Comparison of ENCODE assay signal across 12 cellular contexts in the genomic region with DNA sequence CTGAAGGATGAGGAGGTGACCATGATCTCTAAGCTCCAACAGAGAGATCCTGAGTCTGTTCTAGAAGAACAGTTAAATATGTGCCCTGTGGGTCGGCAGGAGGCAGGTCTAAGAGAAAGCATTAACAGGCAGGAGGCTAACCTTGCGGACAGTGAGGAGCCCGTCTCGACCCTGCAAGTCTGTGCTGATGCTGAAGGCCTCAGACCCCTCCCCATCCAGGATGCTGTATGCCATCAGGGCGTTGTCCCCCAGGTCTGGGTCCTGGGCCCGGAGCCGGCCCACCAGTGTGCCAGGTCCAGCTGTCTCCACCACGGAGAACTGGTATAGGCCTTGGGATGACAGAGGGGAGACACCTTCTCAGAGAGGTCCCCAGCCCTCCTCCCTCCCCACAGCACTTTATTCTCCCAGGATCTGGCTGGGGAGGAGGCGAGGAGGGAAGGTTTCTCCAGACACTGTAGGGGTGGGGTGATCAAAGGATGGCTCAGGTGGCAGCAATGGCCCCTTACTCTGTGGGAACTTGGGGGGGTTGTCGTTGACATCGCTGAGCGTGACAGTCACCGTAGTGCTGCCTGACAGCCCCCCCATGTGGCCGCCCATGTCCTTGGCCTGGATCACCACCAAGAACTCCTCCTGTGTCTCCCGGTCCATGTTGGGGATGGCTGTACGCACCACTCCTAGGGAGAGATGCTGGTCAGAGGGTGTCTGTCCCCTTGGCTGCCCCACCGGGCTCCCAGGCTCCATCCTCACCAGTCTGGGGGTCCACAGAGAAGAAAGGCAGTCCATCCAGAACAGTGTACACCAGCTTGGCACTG. TPM values are rescaled to one million over a fixed set of nuclear protein-coding genes. Genes with fewer than 3 reads are reported as not detected.
DNase-seq lines count a peak whose midpoint lies in the region; ATAC-seq and TF ChIP-seq lines count a peak whose summit lies in the region.
"Had no signal": no experiment of that assay in that cellular context is flagged by ENCODE, and none has a peak within 500 bp of the region (broad histone marks: within the 10 kb centered on the region; RNA-seq: fewer than 3 reads in every experiment).

No MANE protein-coding gene starts in this region.

- H3K27ac Mint-ChIP-seq in activated CD4-positive, alpha-beta T cell treated with anti-CD3 and anti-CD28 coated beads, Interleukin-2, amount 10 ng/mL, durations not matched to agents 7 days and 5 days: no peak overlapping the region
- H3K27ac Mint-ChIP-seq: CD4-positive, CD25-positive, alpha-beta regulatory T cell had no signal

- H3K36me3 Mint-ChIP-seq in activated CD4-positive, alpha-beta T cell treated with anti-CD3 and anti-CD28 coated beads, Interleukin-2, amount 10 ng/mL, durations not matched to agents 7 days and 5 days (ENCODE audit: low read depth): peaks cover 8% of the 10 kb centered on the region
- H3K36me3 Mint-ChIP-seq: CD4-positive, CD25-positive, alpha-beta regulatory T cell had no signal

- ATAC-seq in Right ventricle myocardium superior (ENCODE audit: poor library complexity) (no peak), GM21825 (IDR thresholded peaks at IDR 0.05; ENCODE audit: unreplicated experiment) (no peak), HG02885 (IDR thresholded peaks at IDR 0.05; ENCODE audit: poor library complexity, unreplicated experiment) (no peak)
- ATAC-seq: body of pancreas; naive thymus-derived CD4-positive, alpha-beta T cell had no signal

- WGBS in hepatocyte (ENCODE audit: low lambda C conversion rate, missing lambda C conversion rate): 80% methylated on average over 17 of the region's 17 CpGs

- H3K9me2 ChIP-seq in hepatocyte (replicated peaks; ENCODE audit: insufficient read depth): no peaks in the 10 kb centered on the region

- H4K20me1 ChIP-seq in hepatocyte (ENCODE audit: insufficient read depth, poor library complexity, severe bottlenecking): no peaks in the 10 kb centered on the region

- H3K4me3 ChIP-seq in left ventricle myocardium inferior (no peak overlapping the region), hepatocyte (no peak overlapping the region)
- H3K4me3 ChIP-seq: body of pancreas had no signal

- H3K9me3 Mint-ChIP-seq in activated CD4-positive, alpha-beta T cell treated with anti-CD3 and anti-CD28 coated beads, Interleukin-2, amount 10 ng/mL, durations not matched to agents 7 days and 5 days: no peaks in the 10 kb centered on the region
- H3K9me3 Mint-ChIP-seq: CD4-positive, CD25-positive, alpha-beta regulatory T cell; naive thymus-derived CD4-positive, alpha-beta T cell had no signal

- POLR2A ChIA-PET in activated CD4-positive, alpha-beta T cell treated with anti-CD3 and anti-CD28 coated beads, Interleukin-2, amount 10 ng/mL, durations not matched to agents 7 days and 5 days (lab: Charles Lee): no interaction called here

- H3K36me3 ChIP-seq in left ventricle myocardium inferior: peaks cover 8% of the 10 kb centered on the region
- H3K36me3 ChIP-seq in hepatocyte (replicated peaks; ENCODE audit: insufficient read depth, low read depth): no peaks in the 10 kb centered on the region

- DNase-seq in left ventricle myocardium inferior (no peak), Right ventricle myocardium superior (no peak), hepatocyte (ENCODE audit: low spot score) (no peak), NCI-H2171 treated with DMSO at 0.1 percent for 48 hours (lab: John Stamatoyannopoulos, UW) (no peak), OCI-M2 (lab: John Stamatoyannopoulos, UW; ENCODE audit: unreplicated experiment) (no peak)
- DNase-seq in activated CD4-positive, alpha-beta T cell treated with anti-CD3 and anti-CD28 coated beads, Interleukin-2, amount 10 ng/mL, durations not matched to agents 7 days and 5 days: peak; percentile 25
- DNase-seq: body of pancreas; CD4-positive, CD25-positive, alpha-beta regulatory T cell; NCI-H446 had no signal

- H3K27ac ChIP-seq in left ventricle myocardium inferior (replicated peaks) (no peak overlapping the region), hepatocyte (no peak overlapping the region)
- H3K27ac ChIP-seq: body of pancreas had no signal

- peaks cover 8% of the 10 kb centered on the region for H3K27me3 Mint-ChIP-seq in activated CD4-positive, alpha-beta T cell treated with anti-CD3 and anti-CD28 coated beads, Interleukin-2, amount 10 ng/mL, durations not matched to agents 7 days and 5 days
- H3K27me3 Mint-ChIP-seq: CD4-positive, CD25-positive, alpha-beta regulatory T cell had no signal

- no peaks in the 10 kb centered on the region for H3K27me3 ChIP-seq in left ventricle myocardium inferior (ENCODE audit: low read depth)
- H3K27me3 ChIP-seq in hepatocyte: no peaks in the 10 kb centered on the region
- H3K27me3 ChIP-seq: body of pancreas had no signal

- H2AFZ ChIP-seq in hepatocyte: no peak overlapping the region

- TF ChIP-seq CTCF in left ventricle myocardium inferior (IDR thresholded peaks at IDR 0.05; ENCODE audit: borderline replicate concordance) (peak; percentile 40), hepatocyte (IDR thresholded peaks at IDR 0.05; ENCODE audit: poor library complexity) (peak; percentile 11)

- H3K4me1 ChIP-seq in left ventricle myocardium inferior: peaks cover 29% of the 10 kb centered on the region
- peaks cover 12% of the 10 kb centered on the region for H3K4me1 ChIP-seq in hepatocyte (ENCODE audit: insufficient read depth)

- H3K9me3 ChIP-seq in left ventricle myocardium inferior (replicated peaks): no peaks in the 10 kb centered on the region
- no peaks in the 10 kb centered on the region for H3K9me3 ChIP-seq in hepatocyte (ENCODE audit: low read depth)
- H3K9me3 ChIP-seq: body of pancreas had no signal

- CTCF ChIA-PET in activated CD4-positive, alpha-beta T cell treated with anti-CD3 and anti-CD28 coated beads, Interleukin-2, amount 10 ng/mL, durations not matched to agents 7 days and 5 days (lab: Charles Lee): interaction anchor here (0.8 to 5.9 kb wide), 7 partner anchors 8 to 81 kb away, joined by 3 to 36 read pairs (median 4); no protein-coding TSS in a partner anchor

- H3K79me2 ChIP-seq in hepatocyte: no peaks in the 10 kb centered on the region

- no peak overlapping the region for H3K4me3 Mint-ChIP-seq in activated CD4-positive, alpha-beta T cell treated with anti-CD3 and anti-CD28 coated beads, Interleukin-2, amount 10 ng/mL, durations not matched to agents 7 days and 5 days

- no peak overlapping the region for H3K4me2 ChIP-seq in hepatocyte

- intact Hi-C loops in left ventricle myocardium inferior (cut with micrococcal nuclease): no loop called here
- intact Hi-C loops in Right ventricle myocardium superior (cut with DNase I): no loop called here

- H3K4me1 Mint-ChIP-seq in activated CD4-positive, alpha-beta T cell treated with anti-CD3 and anti-CD28 coated beads, Interleukin-2, amount 10 ng/mL, durations not matched to agents 7 days and 5 days: peaks cover 18% of the 10 kb centered on the region

RNA-seq across cellular contexts. Expression of a gene that starts 3.1 kb away (rescaled TPM):
- total RNA-seq in left ventricle myocardium inferior (2.1 TPM), Right ventricle myocardium superior (1.6 TPM), hepatocyte (6.7 and 6.9 TPM in 2 replicates)
- total RNA-seq in activated CD4-positive, alpha-beta T cell treated with anti-CD3 and anti-CD28 coated beads, Interleukin-2, amount 10 ng/mL, durations not matched to agents 7 days and 5 days: 1 to 10 TPM; 2.9 to 3.0 TPM
- polyA plus RNA-seq in hepatocyte: 18.0 and 19.8 TPM in 2 replicates

RNA-seq across cellular contexts. Expression of a gene that starts 12.2 kb away (rescaled TPM):
- not detected for total RNA-seq in left ventricle myocardium inferior
- not detected for total RNA-seq in Right ventricle myocardium superior
- total RNA-seq in activated CD4-positive, alpha-beta T cell treated with anti-CD3 and anti-CD28 coated beads, Interleukin-2, amount 10 ng/mL, durations not matched to agents 7 days and 5 days: under 1 TPM in 1 of 2 experiments, not detected in 1; 0.21 TPM
- not detected in 2 replicates for total RNA-seq in hepatocyte
- not detected in 2 replicates for polyA plus RNA-seq in hepatocyte
- total RNA-seq: body of pancreas; CD4-positive, CD25-positive, alpha-beta regulatory T cell had no signal
- polyA plus RNA-seq: CD4-positive, CD25-positive, alpha-beta regulatory T cell had no signal

RNA-seq across cellular contexts. Expression of a gene that starts 19.5 kb away (rescaled TPM):
- total RNA-seq in left ventricle myocardium inferior: 118 TPM
- total RNA-seq in Right ventricle myocardium superior: 129 TPM
- 10 to 100 TPM; 60.4 to 60.7 TPM for total RNA-seq in activated CD4-positive, alpha-beta T cell treated with anti-CD3 and anti-CD28 coated beads, Interleukin-2, amount 10 ng/mL, durations not matched to agents 7 days and 5 days
- 171 and 190 TPM in 2 replicates for total RNA-seq in hepatocyte
- 299 and 319 TPM in 2 replicates for polyA plus RNA-seq in hepatocyte

RNA-seq across cellular contexts. Expression of a gene that starts 40.7 kb away (rescaled TPM):
- total RNA-seq in left ventricle myocardium inferior: 64.6 TPM
- 65.8 TPM for total RNA-seq in Right ventricle myocardium superior
- total RNA-seq in activated CD4-positive, alpha-beta T cell treated with anti-CD3 and anti-CD28 coated beads, Interleukin-2, amount 10 ng/mL, durations not matched to agents 7 days and 5 days: 100 to 1,000 TPM; 202 to 221 TPM
- total RNA-seq in hepatocyte: 97.5 and 108 TPM in 2 replicates
- polyA plus RNA-seq in hepatocyte: 44.3 and 49.2 TPM in 2 replicates

RNA-seq across cellular contexts. Expression of a gene that starts 41.1 kb away (rescaled TPM):
- total RNA-seq in left ventricle myocardium inferior (25.2 TPM), Right ventricle myocardium superior (20.6 TPM), hepatocyte (47.7 and 64.9 TPM in 2 replicates)
- 10 to 100 TPM; 48.0 to 48.2 TPM for total RNA-seq in activated CD4-positive, alpha-beta T cell treated with anti-CD3 and anti-CD28 coated beads, Interleukin-2, amount 10 ng/mL, durations not matched to agents 7 days and 5 days
- 118 and 146 TPM in 2 replicates for polyA plus RNA-seq in hepatocyte
